Comparison of ENCODE assay signal across 8 cellular contexts in the genomic region with DNA sequence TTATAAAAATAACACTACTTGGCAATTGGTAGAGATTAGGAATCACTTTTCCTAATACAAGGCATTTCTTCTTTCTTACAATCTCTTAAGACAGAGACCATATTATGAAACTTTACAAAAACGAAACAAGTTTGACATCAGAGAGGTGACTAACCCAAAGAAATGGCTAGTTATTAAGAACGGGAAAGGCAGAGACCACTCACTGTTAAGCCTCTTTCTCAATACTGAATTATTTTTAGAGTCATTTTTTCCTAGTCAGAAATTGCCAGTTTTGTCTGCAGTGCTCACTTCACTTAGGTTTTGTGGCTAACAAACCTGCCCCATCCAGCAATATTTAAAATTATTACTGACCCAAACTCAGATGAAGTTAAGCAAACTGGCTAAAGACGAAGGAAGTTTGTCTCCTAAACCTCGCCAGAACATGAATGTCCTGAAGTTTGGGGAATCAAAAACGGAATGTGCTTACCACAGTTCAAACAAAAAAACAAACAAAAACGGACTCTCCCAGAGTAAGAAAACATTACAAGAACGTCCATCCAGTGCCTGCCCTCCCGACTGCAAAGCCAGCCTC. TPM values are rescaled to one million over a fixed set of nuclear protein-coding genes. Genes with fewer than 3 reads are reported as not detected.
DNase-seq lines count a peak whose midpoint lies in the region; ATAC-seq and TF ChIP-seq lines count a peak whose summit lies in the region.

No MANE protein-coding gene starts in this region.

- H3K4me1 Mint-ChIP-seq in MCF 10A (ENCODE audit: insufficient read depth, unreplicated experiment), result peaks cover 32% of the 10 kb centered on the region

- POLR2A ChIA-PET in MCF 10A (lab: Yijun Ruan, JAX), result interaction anchor here (1.1 to 2.6 kb wide), 5 partner anchors 11 to 167 kb away, joined by 3 to 14 read pairs (median 8); no protein-coding TSS in a partner anchor

- H3K27ac ChIP-seq in thyroid gland, result peak overlapping the region; percentile 87 to 100 (median 100)

- H3K9me3 ChIP-seq in thyroid gland, result no peaks in the 10 kb centered on the region

- intact Hi-C loops in MCF 10A (cut with micrococcal nuclease) (loop anchor here (2.0 to 5.0 kb wide), 2 partner anchors 98 to 167 kb away; partner anchors contain the start of gene RPE), lower leg skin (cut with DNase I; ENCODE audit: low total_unique reads) (no loop called here), thyroid gland (cut with DNase I) (loop anchor here (10.0 kb wide), 1 partner anchor 165 kb away; the partner anchor contains the start of gene RPE)

- H3K4me1 ChIP-seq in thyroid gland, result peaks cover 30 to 35% of the 10 kb centered on the region in 2 donors

- CTCF ChIA-PET in MCF 10A (lab: Yijun Ruan, JAX), result no interaction called here

- peak; percentile 21 for ATAC-seq in HG02623 (IDR thresholded peaks at IDR 0.05; ENCODE audit: unreplicated experiment)

- peak overlapping the region; percentile 99 for H3K4me3 Mint-ChIP-seq in MCF 10A (ENCODE audit: unreplicated experiment)

- TSS peak; percentile 74 for BruUV-seq in MCF 10A (replicated peaks; lab: Mats Ljungman, UMichigan)

- no peak for TF ChIP-seq POLR2A in lower leg skin (IDR thresholded peaks at IDR 0.05)
- no peak for TF ChIP-seq POLR2A in thyroid gland (IDR thresholded peaks at IDR 0.05)

- H3K9me3 Mint-ChIP-seq in MCF 10A (ENCODE audit: unreplicated experiment), result no peaks in the 10 kb centered on the region

- H3K27me3 Mint-ChIP-seq in MCF 10A (ENCODE audit: insufficient read depth, unreplicated experiment), result no peaks in the 10 kb centered on the region

- 0% methylated on average over 8 of the region's 8 CpGs for WGBS in lower leg skin, 2 donors
- 0% methylated on average over 8 of the region's 8 CpGs for WGBS in thyroid gland, 2 donors

- peak overlapping the region; percentile 99 for H3K27ac Mint-ChIP-seq in MCF 10A (ENCODE audit: low read depth, unreplicated experiment)

- DNase-seq in NCI-H748 (lab: John Stamatoyannopoulos, UW; ENCODE audit: unreplicated experiment) (peak; percentile 36), NCI-H748 treated with DMSO at 0.1 percent for 48 hours (lab: John Stamatoyannopoulos, UW) (no peak), NCI-H69 (lab: John Stamatoyannopoulos, UW) (peak; percentile 14), MCF 10A (ENCODE audit: unreplicated experiment) (peak; percentile 69), lower leg skin (ENCODE audit: low spot score in 2 of 2) (no peak), thyroid gland (no peak)
- no peak for DNase-seq in activated CD8-positive, alpha-beta memory T cell treated with anti-CD3 and anti-CD28 coated beads, Interleukin-2, amount 50 U/mL, for 4 hours

- H3K36me3 Mint-ChIP-seq in MCF 10A (ENCODE audit: insufficient read depth, unreplicated experiment), result peaks cover 12% of the 10 kb centered on the region

- no peaks in the 10 kb centered on the region for H3K36me3 ChIP-seq in thyroid gland

- no peak for TF ChIP-seq CTCF in MCF 10A (IDR thresholded peaks at IDR 0.05; ENCODE audit: unreplicated experiment)
- TF ChIP-seq CTCF in lower leg skin (IDR thresholded peaks at IDR 0.05), result no peak
- TF ChIP-seq CTCF in thyroid gland (IDR thresholded peaks at IDR 0.05), result no peak

- H3K4me3 ChIP-seq in lower leg skin (ENCODE audit: low read depth, poor library complexity, severe bottlenecking) (peak overlapping the region; percentile 61), thyroid gland (replicated peaks in 1 of 3) (peak overlapping the region; percentile 2 to 74 (median 18))

- no peaks in the 10 kb centered on the region for H3K27me3 ChIP-seq in thyroid gland

RNA-seq across cellular contexts. Expression of gene KANSL1L, which starts 1.3 kb away (rescaled TPM):
- total RNA-seq in MCF 10A (2022) (7.4 and 9.8 TPM in 2 replicates), lower leg skin (10 to 100 TPM; 20.6 to 36.0 (median 27.7) TPM), thyroid gland (100 to 1,000 TPM in 2 of 4 donors, 10 to 100 TPM in 2; 75.8 to 154 (median 96.9) TPM)

RNA-seq across cellular contexts. Expression of gene ACADL, which starts 55.3 kb away (rescaled TPM):
- total RNA-seq in MCF 10A (2022), result not detected in 2 replicates
- 1 to 10 TPM; 2.5 to 6.5 (median 3.5) TPM for total RNA-seq in lower leg skin
- total RNA-seq in thyroid gland, result 100 to 1,000 TPM in 2 of 4 donors, 10 to 100 TPM in 2; 72.7 to 133 (median 111) TPM

Comparison
In these comparisons a context has a peak if more than half of its experiments do, and no peak if none do; other contexts are left out.
1. DNase-seq: peak in NCI-H748 (single experiment), NCI-H69 (single experiment) and MCF 10A (single experiment); none in NCI-H748 treated with DMSO at 0.1 percent for 48 hours (single experiment), lower leg skin (0 of 2), thyroid gland (0 of 2) and activated CD8-positive, alpha-beta memory T cell treated with anti-CD3 and anti-CD28 coated beads, Interleukin-2, amount 50 U/mL, for 4 hours (single experiment).
2. RNA of gene ACADL, which starts 55.3 kb away (total RNA-seq): 72.7 to 133 TPM in thyroid gland; 2.5 to 6.5 TPM in lower leg skin and not detected in MCF 10A; every median in the first group is over 4 times any median in the second.